Comparison of ENCODE assay signal across 13 cellular contexts in the genomic region with DNA sequence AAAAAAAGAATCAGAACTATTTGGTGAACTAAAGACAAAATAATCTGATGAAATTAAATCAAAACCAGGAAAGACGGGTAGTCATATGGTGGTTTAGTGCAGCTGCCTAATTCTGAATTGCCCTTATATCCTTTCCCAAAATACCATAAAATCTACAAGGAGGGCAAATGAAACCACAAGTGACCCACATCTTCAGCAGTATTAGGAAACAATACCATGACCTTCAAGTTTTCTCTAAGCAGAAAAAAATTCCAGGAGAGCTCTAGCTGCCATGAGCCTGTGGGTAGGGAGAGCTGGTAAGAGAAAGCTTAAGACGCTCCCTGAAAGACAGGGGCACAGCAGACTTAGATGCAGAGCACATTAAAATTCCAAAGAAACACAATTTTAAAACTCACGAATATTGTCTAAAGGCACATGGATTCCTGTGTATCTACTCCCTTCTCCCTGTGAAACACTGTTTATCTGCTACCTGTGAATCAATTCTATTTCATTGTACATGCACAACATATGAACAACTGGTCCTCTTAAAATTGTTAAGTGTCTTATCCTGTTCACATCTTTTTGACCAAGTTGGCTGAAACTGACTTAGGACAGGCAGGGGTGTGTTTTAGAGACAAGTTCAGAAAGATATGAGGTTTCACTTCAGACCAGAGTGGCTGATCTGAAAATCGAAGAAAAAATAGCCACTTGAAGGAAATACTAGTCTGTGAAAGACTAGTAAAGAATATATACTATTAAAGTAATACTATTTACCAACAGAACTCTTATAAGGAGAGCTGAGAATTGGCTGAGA. TPM values are rescaled to one million over a fixed set of nuclear protein-coding genes. Genes with fewer than 3 reads are reported as not detected.
DNase-seq lines count a peak whose midpoint lies in the region; ATAC-seq, FAIRE-seq and TF ChIP-seq lines count a peak whose summit lies in the region.
"Had no signal": no experiment of that assay in that cellular context is flagged by ENCODE, and none has a peak within 500 bp of the region (broad histone marks: within the 10 kb centered on the region; RNA-seq: fewer than 3 reads in every experiment).

No MANE protein-coding gene starts in this region.

- no peaks in the 10 kb centered on the region for H3K27me3 ChIP-seq in CD4-positive, alpha-beta memory T cell (ENCODE audit: insufficient read depth, low read length)
- H3K27me3 ChIP-seq in GM12878 (replicated peaks in 1 of 2; ENCODE audit: control insufficient read depth in 2 of 2, insufficient read depth in 2 of 2, low read length in 1 of 2) (no peaks in the 10 kb centered on the region), tibial nerve (no peaks in the 10 kb centered on the region)

- DNase-seq in CD4-positive, alpha-beta memory T cell: no peak
- no peak for DNase-seq in GM12878 (ENCODE audit: low read depth, low spot score)
- no peak for DNase-seq in tibial nerve (ENCODE audit: low spot score in 2 of 2)
- DNase-seq in superior temporal gyrus (ENCODE audit: extremely low spot score): no peak
- no peak for DNase-seq in RCC 7860 (ENCODE audit: low spot score)
- no peak for DNase-seq in activated CD4-positive, alpha-beta T cell treated with anti-CD3 and anti-CD28 coated beads, Interleukin-2, amount 10 ng/mL, durations not matched to agents 24 days and 14 days
- DNase-seq: activated CD4-positive, alpha-beta T cell treated with anti-CD3 and anti-CD28 coated beads for 4 hours; amniotic stem cell; left ventricle myocardium inferior; SHP77 treated with DMSO at 0.1 percent for 48 hours; stimulated activated CD4-positive, alpha-beta T cell treated with anti-CD3 and anti-CD28 coated beads, Interleukin-2, amount 100 ng/mL, for 24 hours had no signal

- TF ChIP-seq CTCF in GM12878 (IDR thresholded peaks at IDR 0.05 in 2 of 3, conservative IDR thresholded peaks at IDR 0.05 in 1 of 3; ENCODE audit: control insufficient read depth in 2 of 3, extremely low read depth in 1 of 3, insufficient read depth in 1 of 3, low read depth in 3 of 3, low read length in 3 of 3) (no peak), tibial nerve (IDR thresholded peaks at IDR 0.05) (no peak)

- H4K20me1 ChIP-seq in GM12878 (ENCODE audit: control insufficient read depth, insufficient read depth): no peaks in the 10 kb centered on the region

- H3K4me1 Mint-ChIP-seq in CD4-positive, alpha-beta memory T cell: peaks cover 43 to 76% (median 52%) of the 10 kb centered on the region in 4 donors
- peaks cover 44% of the 10 kb centered on the region for H3K4me1 Mint-ChIP-seq in activated CD4-positive, alpha-beta T cell treated with anti-CD3 and anti-CD28 coated beads, Interleukin-2, amount 10 ng/mL, durations not matched to agents 24 days and 14 days

- RAD21 ChIA-PET in GM12878 (lab: Charles Lee; ENCODE audit: unreplicated experiment): interaction anchor here (0.5 to 2.3 kb wide), 9 partner anchors 9 to 192 kb away, joined by 3 to 16 read pairs (median 4); no protein-coding TSS in a partner anchor

- H3K9ac ChIP-seq in GM12878 (ENCODE audit: control insufficient read depth, insufficient read depth, low read length): peak overlapping the region; percentile 55

- WGBS in GM12878 (ENCODE audit: insufficient coverage, insufficient replicate concordance, low lambda C conversion rate, missing lambda C conversion rate): 38% methylated on average over 4 of the region's 4 CpGs
- WGBS in tibial nerve, 2 donors: 90 to 97% methylated on average over 4 of the region's 4 CpGs

- H3K9me3 ChIP-seq in CD4-positive, alpha-beta memory T cell (ENCODE audit: control insufficient read depth in 1 of 2, low read length in 2 of 2): no peaks in the 10 kb centered on the region
- H3K9me3 ChIP-seq in GM12878 (replicated peaks; ENCODE audit: control insufficient read depth, insufficient read depth, low read length): no peaks in the 10 kb centered on the region
- no peaks in the 10 kb centered on the region for H3K9me3 ChIP-seq in tibial nerve
- H3K9me3 ChIP-seq: left ventricle myocardium inferior had no signal

- TF ChIP-seq POLR2A in GM12878 (IDR thresholded peaks at IDR 0.05; ENCODE audit: low read depth, low read length) (no peak), tibial nerve (IDR thresholded peaks at IDR 0.05) (no peak)

- SMC1A ChIA-PET in GM12878 (lab: Charles Lee; ENCODE audit: uncharacterized antibody, unreplicated experiment): interaction anchor here (0.9 to 2.5 kb wide), 11 partner anchors 10 to 246 kb away, joined by 3 to 18 read pairs (median 4); no protein-coding TSS in a partner anchor

- intact Hi-C loops in CD4-positive, alpha-beta memory T cell (cut with micrococcal nuclease): no loop called here
- intact Hi-C loops in GM12878 (cut with micrococcal nuclease; ENCODE audit: unreplicated experiment): no loop called here
- intact Hi-C loops in activated CD4-positive, alpha-beta T cell treated with anti-CD3 and anti-CD28 coated beads, Interleukin-2, amount 10 ng/mL, durations not matched to agents 24 days and 14 days (cut with micrococcal nuclease): no loop called here

- in situ Hi-C loops in GM12878 (cut with MboI): no loop called here

- H3K27ac ChIP-seq in CD4-positive, alpha-beta memory T cell (ENCODE audit: low read depth, low read length): no peak overlapping the region
- H3K27ac ChIP-seq in GM12878 (ENCODE audit: control insufficient read depth, insufficient read depth): peak overlapping the region; percentile 96
- no peak overlapping the region for H3K27ac ChIP-seq in tibial nerve
- H3K27ac ChIP-seq: left ventricle myocardium inferior had no signal

- no peaks in the 10 kb centered on the region for H3K9me3 Mint-ChIP-seq in CD4-positive, alpha-beta memory T cell
- H3K9me3 Mint-ChIP-seq in activated CD4-positive, alpha-beta T cell treated with anti-CD3 and anti-CD28 coated beads, Interleukin-2, amount 10 ng/mL, durations not matched to agents 24 days and 14 days: no peaks in the 10 kb centered on the region

- peak; percentile 48 for ATAC-seq in GM18511 (IDR thresholded peaks at IDR 0.05; ENCODE audit: unreplicated experiment)
- peak; percentile 31 for ATAC-seq in HG02870 (IDR thresholded peaks at IDR 0.05; ENCODE audit: unreplicated experiment)
- peak; percentile 45 for ATAC-seq in GM12878

- no peak for FAIRE-seq in GM12878 (lab: Jason Lieb, UNC)
- FAIRE-seq in RCC 7860 (lab: Jason Lieb, UNC): no peak

- peak overlapping the region; percentile 90 for H3K4me2 ChIP-seq in GM12878 (ENCODE audit: control insufficient read depth, insufficient read depth)

- H2AFZ ChIP-seq in GM12878 (ENCODE audit: control insufficient read depth, low read depth, low read length): no peak overlapping the region

- no TSS peak for BruUV-seq in GM12878 (replicated peaks; lab: Mats Ljungman, UMichigan)

- peak overlapping the region; percentile 43 to 90 (median 77) for H3K27ac Mint-ChIP-seq in CD4-positive, alpha-beta memory T cell
- no peak overlapping the region for H3K27ac Mint-ChIP-seq in activated CD4-positive, alpha-beta T cell treated with anti-CD3 and anti-CD28 coated beads, Interleukin-2, amount 10 ng/mL, durations not matched to agents 24 days and 14 days

- CTCF ChIA-PET in CD4-positive, alpha-beta memory T cell (lab: Charles Lee; ENCODE audit: partially characterized antibody): interaction anchor here (0.9 to 2.0 kb wide), 2 partner anchors 24 to 192 kb away, joined by 3 to 7 read pairs; no protein-coding TSS in a partner anchor
- CTCF ChIA-PET in GM12878 (lab: Yijun Ruan, JAX): interaction anchor here (0.5 to 1.5 kb wide), 6 partner anchors 9 to 166 kb away, joined by 3 to 10 read pairs (median 3); no protein-coding TSS in a partner anchor

- POLR2A ChIA-PET in CD4-positive, alpha-beta memory T cell (lab: Charles Lee; ENCODE audit: partially characterized antibody): no interaction called here
- POLR2A ChIA-PET in GM12878 (lab: Charles Lee): interaction anchor here (0.5 to 2.0 kb wide), 6 partner anchors 9 to 156 kb away, joined by 3 to 38 read pairs (median 6); no protein-coding TSS in a partner anchor

- H3K4me3 ChIP-seq in CD4-positive, alpha-beta memory T cell (ENCODE audit: low read length in 2 of 2): no peak overlapping the region
- H3K4me3 ChIP-seq in GM12878 (peak overlapping the region; percentile 48; the same call in 1 of the 2 replicates), tibial nerve (no peak overlapping the region)
- H3K4me3 ChIP-seq: left ventricle myocardium inferior had no signal

- H3K4me1 ChIP-seq in CD4-positive, alpha-beta memory T cell (ENCODE audit: insufficient read depth, low read length): peaks cover 74% of the 10 kb centered on the region
- peaks cover 72% of the 10 kb centered on the region for H3K4me1 ChIP-seq in GM12878 (ENCODE audit: control insufficient read depth, insufficient read depth, low read length)
- H3K4me1 ChIP-seq in tibial nerve: peaks cover 0 to 2% (median 0%) of the 10 kb centered on the region in 4 donors

- H3K36me3 Mint-ChIP-seq in CD4-positive, alpha-beta memory T cell: peaks cover 37 to 70% of the 10 kb centered on the region in 2 donors
- peaks cover 53% of the 10 kb centered on the region for H3K36me3 Mint-ChIP-seq in activated CD4-positive, alpha-beta T cell treated with anti-CD3 and anti-CD28 coated beads, Interleukin-2, amount 10 ng/mL, durations not matched to agents 24 days and 14 days (ENCODE audit: low read depth)

- no peak for TF ChIP-seq EP300 in GM12878 (IDR thresholded peaks at IDR 0.05; ENCODE audit: borderline replicate concordance in 1 of 2, control insufficient read depth in 1 of 2, low read depth in 2 of 2, low read length in 2 of 2)
- no peak for TF ChIP-seq EP300 in tibial nerve (IDR thresholded peaks at IDR 0.05)

- 0 out of 2 replicates have a peak, but pooled peaks have one; percentile 3 for TF ChIP-seq RAD21 in GM12878 (IDR thresholded peaks at IDR 0.05; ENCODE audit: insufficient read depth, low read depth, low read length)

- peak overlapping the region in 4 of 8 donors; percentile 1 to 21 (median 16) for H3K4me3 Mint-ChIP-seq in CD4-positive, alpha-beta memory T cell
- no peak overlapping the region for H3K4me3 Mint-ChIP-seq in activated CD4-positive, alpha-beta T cell treated with anti-CD3 and anti-CD28 coated beads, Interleukin-2, amount 10 ng/mL, durations not matched to agents 24 days and 14 days

- H3K27me3 Mint-ChIP-seq in CD4-positive, alpha-beta memory T cell: no peaks in the 10 kb centered on the region
- no peaks in the 10 kb centered on the region for H3K27me3 Mint-ChIP-seq in activated CD4-positive, alpha-beta T cell treated with anti-CD3 and anti-CD28 coated beads, Interleukin-2, amount 10 ng/mL, durations not matched to agents 24 days and 14 days

- peaks cover 28% of the 10 kb centered on the region for H3K36me3 ChIP-seq in CD4-positive, alpha-beta memory T cell (ENCODE audit: insufficient read depth, low read length)
- H3K36me3 ChIP-seq in GM12878 (ENCODE audit: control insufficient read depth in 2 of 2, insufficient read depth in 2 of 2, low read length in 1 of 2) (peaks cover 7 to 50% of the 10 kb centered on the region in 2 experiments), tibial nerve (peaks cover 3 to 90% (median 4%) of the 10 kb centered on the region in 3 donors)

- H3K79me2 ChIP-seq in GM12878 (ENCODE audit: control insufficient read depth, insufficient read depth, low read length): peaks cover 95% of the 10 kb centered on the region

RNA-seq across cellular contexts. Expression of a gene that starts 14.2 kb away (rescaled TPM):
- 10 to 100 TPM; 67.5 to 71.1 TPM for total RNA-seq in CD4-positive, alpha-beta memory T cell
- 10 to 100 TPM; 25.3 to 31.0 TPM for polyA plus RNA-seq in CD4-positive, alpha-beta memory T cell
- 327 and 357 TPM in 2 replicates for total RNA-seq in GM12878 (2013; cell fraction: nucleolus; rRNA removed)
- total RNA-seq in GM12878 (2014; rRNA removed): 35.2 and 42.1 TPM in 2 replicates
- total RNA-seq in GM12878 (2014; rRNA removed; fragmentation: Illumina TruSeq; extraction: Trizol): 46.3 and 49.8 TPM in 2 replicates
- 55.0 and 59.4 TPM in 2 replicates for total RNA-seq in GM12878 (2021)
- 38.8 TPM for polyA plus RNA-seq in GM12878 (2011; ENCODE audit: low read depth)
- 87.4 and 116 TPM in 2 replicates for polyA plus RNA-seq in GM12878 (2011; rRNA removed)
- 26.8 and 34.0 TPM in 2 replicates for polyA plus RNA-seq in GM12878 (2011; cell fraction: cytosol; rRNA removed)
- polyA plus RNA-seq in GM12878 (2011; cell fraction: nucleus; rRNA removed): 94.3 and 132 TPM in 2 replicates
- polyA plus RNA-seq in GM12878 (2012): 48.8 and 69.8 TPM in 2 replicates
- 38.2 and 55.0 TPM in 2 replicates for polyA plus RNA-seq in GM12878 (2014; fragmentation: Illumina TruSeq; extraction: Trizol)
- polyA plus RNA-seq in GM12878 (2014; fragmentation: Nextera tagmentation; extraction: Ambion mirVana): 10 to 100 TPM; 14.5 to 14.6 TPM
- polyA plus RNA-seq in GM12878 (2014; rRNA removed): 29.2 and 34.3 TPM in 2 replicates
- 10 to 100 TPM; 46.2 to 49.2 TPM for polyA plus RNA-seq in GM12878 (2016; fragmentation: Nextera tagmentation; extraction: Ambion mirVana)
- polyA minus RNA-seq in GM12878 (2011; rRNA and poly(A)+ RNA removed): 45.8 and 63.5 TPM in 2 replicates
- 13.2 and 23.1 TPM in 2 replicates for polyA minus RNA-seq in GM12878 (2011; cell fraction: cytosol; rRNA and poly(A)+ RNA removed)
- polyA minus RNA-seq in GM12878 (2011; cell fraction: nucleus; rRNA and poly(A)+ RNA removed): 42.9 and 56.6 TPM in 2 replicates
- 10 to 100 TPM; 18.4 to 24.9 (median 21.6) TPM for total RNA-seq in tibial nerve
- total RNA-seq in activated CD4-positive, alpha-beta T cell treated with anti-CD3 and anti-CD28 coated beads, Interleukin-2, amount 10 ng/mL, durations not matched to agents 24 days and 14 days: 34.8 and 37.7 TPM in 2 replicates
